Comparison of ENCODE assay signal across 8 cellular contexts in the genomic region with DNA sequence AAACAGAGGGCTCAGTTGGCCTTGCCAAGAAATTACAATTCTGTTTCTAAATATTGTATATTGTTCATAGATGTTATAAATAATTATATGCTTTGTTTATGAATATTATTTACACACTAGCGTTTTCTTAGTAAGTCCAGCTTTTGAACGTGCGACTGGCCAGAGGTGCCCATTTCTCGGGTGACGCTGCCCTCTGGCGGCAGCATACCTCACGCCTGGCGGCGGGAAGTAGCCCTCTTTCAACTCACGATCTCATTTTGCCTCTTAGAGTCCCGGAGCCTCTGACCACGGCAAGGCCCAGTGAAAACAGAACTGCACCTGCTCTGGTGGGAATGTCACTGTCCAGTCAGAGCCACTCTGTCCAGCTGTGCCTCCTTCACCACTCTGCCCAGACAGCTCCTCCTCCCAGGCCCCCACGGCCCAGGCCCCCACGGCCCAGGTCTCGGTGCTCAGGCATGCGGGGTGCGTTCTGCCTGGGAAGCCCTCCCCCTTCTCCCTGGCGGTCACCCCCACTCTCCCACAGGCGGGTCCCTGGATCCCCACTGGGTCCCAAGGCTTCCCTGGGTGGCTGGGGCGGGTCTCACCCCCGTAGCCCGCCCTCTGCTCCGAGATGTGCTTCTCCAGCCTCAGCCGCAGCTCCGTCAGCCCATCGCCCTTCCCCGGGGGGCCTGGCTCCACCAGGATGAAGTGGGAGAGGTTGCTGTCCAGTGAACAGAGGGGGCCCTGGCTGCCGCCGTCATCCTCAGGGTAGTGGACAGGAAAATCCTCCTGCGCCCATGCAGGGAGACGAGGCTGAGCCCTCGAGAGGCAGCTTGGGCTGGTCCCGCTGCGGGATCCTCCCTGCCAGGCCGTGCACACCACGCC. TPM values are rescaled to one million over a fixed set of nuclear protein-coding genes. Genes with fewer than 3 reads are reported as not detected.
DNase-seq lines count a peak whose midpoint lies in the region; ATAC-seq and TF ChIP-seq lines count a peak whose summit lies in the region.

No MANE protein-coding gene starts in this region.

- CTCF ChIA-PET in CD8-positive, alpha-beta T cell (lab: Charles Lee): interaction anchor here (0.7 to 13.3 kb wide), 54 partner anchors 8 to 768 kb away, joined by 3 to 338 read pairs (median 5); a partner anchor contains a TSS
- CTCF ChIA-PET in Panc1 (lab: Charles Lee): interaction anchor here (0.6 to 6.3 kb wide), 22 partner anchors 11 to 676 kb away, joined by 3 to 102 read pairs (median 5); a partner anchor contains a TSS

- H3K27ac ChIP-seq in CD8-positive, alpha-beta T cell (ENCODE audit: low read depth, low read length): no peak overlapping the region
- H3K27ac ChIP-seq in HL-60 (replicated peaks): no peak overlapping the region
- H3K27ac ChIP-seq in Panc1 (ENCODE audit: low read length): peak overlapping the region; percentile 23; the same call in 1 of the 2 replicates
- H3K27ac ChIP-seq in neutrophil: no peak overlapping the region

- no peaks in the 10 kb centered on the region for H3K9me3 ChIP-seq in CD8-positive, alpha-beta T cell (ENCODE audit: low read length)
- H3K9me3 ChIP-seq in Panc1 (ENCODE audit: control insufficient read depth, insufficient read depth, low read depth, low read length) (no peaks in the 10 kb centered on the region), neutrophil (no peaks in the 10 kb centered on the region)

- intact Hi-C loops in CD8-positive, alpha-beta T cell (cut with DNase I, micrococcal nuclease): loop anchor here (1.0 to 2.0 kb wide), 5 partner anchors 19 to 254 kb away; a partner anchor contains a TSS
- intact Hi-C loops in Panc1 (cut with micrococcal nuclease; ENCODE audit: unreplicated experiment): loop anchor here (1.0 to 2.0 kb wide), 3 partner anchors 20 to 221 kb away; a partner anchor contains a TSS

- no peaks in the 10 kb centered on the region for H3K36me3 Mint-ChIP-seq in CD8-positive, alpha-beta T cell
- H3K36me3 Mint-ChIP-seq in type B pancreatic cell: no peaks in the 10 kb centered on the region

- H3K4me3 ChIP-seq in CD8-positive, alpha-beta T cell (ENCODE audit: low read depth, low read length): no peak overlapping the region
- H3K4me3 ChIP-seq in HL-60 (replicated peaks; ENCODE audit: insufficient read depth, low read length): no peak overlapping the region
- peak overlapping the region in 1 of 2 experiments; percentile 42; a peak in 2 of 4 replicates for H3K4me3 ChIP-seq in Panc1 (ENCODE audit: low read depth in 2 of 2, low read length in 2 of 2)
- H3K4me3 ChIP-seq in foreskin fibroblast (ENCODE audit: low read depth in 1 of 2, low read length in 2 of 2): no peak overlapping the region
- no peak overlapping the region for H3K4me3 ChIP-seq in neutrophil (ENCODE audit: low read depth in 1 of 2, low read length in 1 of 2)

- ATAC-seq in CD8-positive, alpha-beta T cell: peak; percentile 43
- ATAC-seq in Panc1 (peak; percentile 74), HG02981 (IDR thresholded peaks at IDR 0.05; ENCODE audit: unreplicated experiment) (no peak)

- no peaks in the 10 kb centered on the region for H3K36me3 ChIP-seq in CD8-positive, alpha-beta T cell (ENCODE audit: insufficient read depth, low read length)
- H3K36me3 ChIP-seq in Panc1 (ENCODE audit: control insufficient read depth, insufficient read depth, low read length) (no peaks in the 10 kb centered on the region), neutrophil (no peaks in the 10 kb centered on the region)

- no peaks in the 10 kb centered on the region for H3K9me3 Mint-ChIP-seq in CD8-positive, alpha-beta T cell
- no peaks in the 10 kb centered on the region for H3K9me3 Mint-ChIP-seq in type B pancreatic cell

- no peaks in the 10 kb centered on the region for H3K27me3 Mint-ChIP-seq in CD8-positive, alpha-beta T cell (ENCODE audit: low read depth)
- no peaks in the 10 kb centered on the region for H3K27me3 Mint-ChIP-seq in type B pancreatic cell

- peaks cover 14% of the 10 kb centered on the region for H3K4me1 ChIP-seq in CD8-positive, alpha-beta T cell (ENCODE audit: insufficient read depth, low read length)
- H3K4me1 ChIP-seq in Panc1 (ENCODE audit: control insufficient read depth, insufficient read depth, low read length) (peaks cover 7% of the 10 kb centered on the region; the same call in 1 of the 2 replicates), neutrophil (ENCODE audit: control insufficient read depth in 1 of 2, insufficient read depth in 1 of 2, low read depth in 1 of 2, low read length in 1 of 2) (peaks cover 0 to 12% of the 10 kb centered on the region in 2 experiments)

- peaks cover 4% of the 10 kb centered on the region for H3K4me1 Mint-ChIP-seq in CD8-positive, alpha-beta T cell (ENCODE audit: low read depth)
- H3K4me1 Mint-ChIP-seq in type B pancreatic cell (ENCODE audit: unreplicated experiment): no peaks in the 10 kb centered on the region

- no peak overlapping the region for H3K4me3 Mint-ChIP-seq in CD8-positive, alpha-beta T cell
- H3K4me3 Mint-ChIP-seq in type B pancreatic cell: no peak overlapping the region

- in situ Hi-C loops in Panc1 (cut with HindIII; ENCODE audit: low pct_unique_long_range_greater_than_20kb, low sequenced_read_pairs): no loop called here

- peaks cover 3% of the 10 kb centered on the region for H3K27me3 ChIP-seq in CD8-positive, alpha-beta T cell (ENCODE audit: insufficient read depth, low read length)
- H3K27me3 ChIP-seq in HL-60 (ENCODE audit: insufficient read depth, poor library complexity, severe bottlenecking) (no peaks in the 10 kb centered on the region), Panc1 (ENCODE audit: control insufficient read depth, insufficient read depth, low read length) (no peaks in the 10 kb centered on the region), neutrophil (peaks cover 10% of the 10 kb centered on the region)

- POLR2A ChIA-PET in CD8-positive, alpha-beta T cell (lab: Charles Lee): interaction anchor here (1.4 to 3.6 kb wide), 2 partner anchors 110 to 116 kb away, joined by 3 to 29 read pairs; a partner anchor contains a TSS
- POLR2A ChIA-PET in Panc1 (lab: Charles Lee): interaction anchor here (1.6 kb wide), 1 partner anchor 42 kb away, joined by 8 read pairs; no protein-coding TSS in a partner anchor

- H3K27ac Mint-ChIP-seq in CD8-positive, alpha-beta T cell: no peak overlapping the region
- no peak overlapping the region for H3K27ac Mint-ChIP-seq in type B pancreatic cell

- no TSS peak for BruUV-seq in Panc1 (replicated peaks; lab: Mats Ljungman, UMichigan)

- TF ChIP-seq CTCF in CD8-positive, alpha-beta T cell (IDR thresholded peaks at IDR 0.05): peak; percentile 68
- TF ChIP-seq CTCF in HL-60 (IDR thresholded peaks at IDR 0.05; ENCODE audit: insufficient read depth, low read length): peak; percentile 82
- TF ChIP-seq CTCF in Panc1 (IDR thresholded peaks at IDR 0.05): peak; percentile 97
- TF ChIP-seq CTCF in foreskin fibroblast (IDR thresholded peaks at IDR 0.05; ENCODE audit: low read depth, low read length): peak; percentile 91
- peak; percentile 74 for TF ChIP-seq CTCF in neutrophil (IDR thresholded peaks at IDR 0.05)
- peak; percentile 92 for TF ChIP-seq CTCF in type B pancreatic cell (conservative IDR thresholded peaks at IDR 0.05)

- DNase-seq in CD8-positive, alpha-beta T cell: peak in 6 of 7 experiments; percentile 46 to 80 (median 56)
- DNase-seq in HL-60 (ENCODE audit: low read depth in 1 of 2, low spot score in 1 of 2) (peak in 1 of 2 experiments; percentile 73), Panc1 (ENCODE audit: low read depth, low spot score) (peak; percentile 78), foreskin fibroblast (peak; percentile 67 to 91), type B pancreatic cell (ENCODE audit: extremely low spot score, unreplicated experiment) (no peak)
- DNase-seq in activated effector memory CD4-positive, alpha-beta T cell treated with Interleukin-2 at 50 U/mL for 16 hours: peak; percentile 31

RNA-seq across cellular contexts. Expression of a gene that starts 19.3 kb away (rescaled TPM):
- 10 to 100 TPM; 48.8 to 49.5 TPM for total RNA-seq in CD8-positive, alpha-beta T cell
- total RNA-seq in Panc1 (2021; ENCODE audit: unreplicated experiment) (132 TPM), type B pancreatic cell (ENCODE audit: low replicate concordance) (59.0 and 59.7 TPM in 2 replicates)
- 164 TPM for polyA plus RNA-seq in Panc1 (2012; ENCODE audit: insufficient read length)

RNA-seq across cellular contexts. Expression of a gene that starts 24.4 kb away (rescaled TPM):
- under 1 TPM; 0.60 to 0.64 TPM for total RNA-seq in CD8-positive, alpha-beta T cell
- total RNA-seq in Panc1 (2021; ENCODE audit: unreplicated experiment) (0.08 TPM), type B pancreatic cell (ENCODE audit: low replicate concordance) (0.21 and 0.46 TPM in 2 replicates)
- polyA plus RNA-seq in Panc1 (2012; ENCODE audit: insufficient read length): 0.06 TPM

RNA-seq across cellular contexts. Expression of a gene that starts 24.9 kb away (rescaled TPM):
- total RNA-seq in CD8-positive, alpha-beta T cell: 10 to 100 TPM; 24.9 to 25.7 TPM
- total RNA-seq in Panc1 (2021; ENCODE audit: unreplicated experiment) (1.0 TPM), type B pancreatic cell (ENCODE audit: low replicate concordance) (3.7 and 4.8 TPM in 2 replicates)
- 1.2 TPM for polyA plus RNA-seq in Panc1 (2012; ENCODE audit: insufficient read length)

RNA-seq across cellular contexts. Expression of a gene that starts 42.8 kb away (rescaled TPM):
- 100 to 1,000 TPM; 165 to 166 TPM for total RNA-seq in CD8-positive, alpha-beta T cell
- 416 TPM for total RNA-seq in Panc1 (2021; ENCODE audit: unreplicated experiment)
- 720 TPM for polyA plus RNA-seq in Panc1 (2012; ENCODE audit: insufficient read length)
- 350 and 438 TPM in 2 replicates for total RNA-seq in type B pancreatic cell (ENCODE audit: low replicate concordance)
